8 cellular contexts compared by ENCODE assay signal in the genomic region with DNA sequence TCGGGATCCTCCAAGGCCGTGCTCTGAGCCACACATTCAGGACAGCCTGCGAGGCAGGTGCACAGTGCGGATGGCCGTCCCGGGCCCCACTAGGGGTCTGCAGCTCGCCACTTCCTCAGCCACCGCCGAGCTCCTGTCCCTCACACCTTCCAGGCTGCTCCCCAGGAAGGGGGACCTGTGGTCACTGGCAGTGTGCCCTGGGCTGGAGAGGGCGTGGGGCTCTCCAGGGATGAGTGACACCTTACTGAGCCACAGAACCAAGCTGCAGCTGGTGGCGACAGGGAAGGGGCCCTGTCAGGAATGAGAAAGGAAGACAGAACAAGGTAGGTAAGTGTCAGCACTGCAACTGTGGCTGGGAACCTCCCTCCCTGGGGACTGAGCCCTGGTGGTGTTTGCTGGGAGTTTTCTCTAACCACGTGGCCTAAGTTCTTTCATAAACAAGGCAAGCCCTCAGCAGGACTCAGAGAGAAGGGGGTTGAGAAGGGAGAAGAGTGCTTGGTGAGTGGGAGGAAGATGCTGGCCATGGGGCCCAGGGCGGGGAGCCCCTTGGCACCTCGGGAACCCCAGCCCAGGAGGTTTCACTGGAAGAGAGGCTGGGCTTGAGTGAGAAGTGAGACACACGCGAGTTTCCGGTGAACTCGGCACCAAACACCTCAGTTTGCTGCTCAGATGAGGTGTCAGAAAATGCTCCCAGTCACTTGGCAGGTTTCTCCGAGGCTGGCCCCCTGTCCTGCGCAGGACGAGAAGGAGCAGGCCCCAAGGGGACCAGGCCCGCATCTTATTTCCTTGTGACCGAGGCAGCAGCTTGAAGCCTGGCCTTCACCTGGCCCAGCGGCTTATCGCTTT. TPM values are rescaled to one million over a fixed set of nuclear protein-coding genes. Genes with fewer than 3 reads are reported as not detected.
A peak's percentile ranks its signal among the peaks of the same experiment; 100 is the strongest.
DNase-seq lines count a peak whose midpoint lies in the region; ATAC-seq and TF ChIP-seq lines count a peak whose summit lies in the region.

No MANE protein-coding gene starts in this region.

- no peak overlapping the region for H3K27ac ChIP-seq in H9 (ENCODE audit: insufficient read length, low read depth, low read length)

- no peak overlapping the region for H2BK15ac ChIP-seq in H9 (ENCODE audit: low read depth, low read length)

- no peak overlapping the region for H4K5ac ChIP-seq in H9 (ENCODE audit: insufficient read length, low read depth, low read length)

- H3K4me2 ChIP-seq in H9 (ENCODE audit: insufficient read depth, insufficient read length, low read length) = no peak overlapping the region

- H4K8ac ChIP-seq in H9 (replicated peaks; ENCODE audit: insufficient read length, low read depth, low read length) = no peak overlapping the region

- H2AFZ ChIP-seq in H9 (ENCODE audit: low read length) = no peak overlapping the region

- no peak overlapping the region for H2BK20ac ChIP-seq in H9 (ENCODE audit: low read depth, low read length, poor library complexity, severe bottlenecking)

- peaks cover 4% of the 10 kb centered on the region for H3K27me3 Mint-ChIP-seq in IgD-negative memory B cell
- peaks cover 7% of the 10 kb centered on the region for H3K27me3 Mint-ChIP-seq in H9 (ENCODE audit: low read depth)

- H3K4me1 ChIP-seq in adipocyte (ENCODE audit: control insufficient read depth, insufficient read depth, low read length) (peaks cover 21% of the 10 kb centered on the region), H9 (ENCODE audit: insufficient read depth, low read length) (no peaks in the 10 kb centered on the region)

- no peak for TF ChIP-seq CTCF in H9 (conservative IDR thresholded peaks at IDR 0.05)

- no peak overlapping the region for H3K23ac ChIP-seq in H9 (ENCODE audit: insufficient read length, low read depth, low read length)

- H3T11ph ChIP-seq in H9 (ENCODE audit: low read length) = no peak overlapping the region

- peaks cover 8 to 19% (median 9%) of the 10 kb centered on the region in 3 donors for H3K4me1 Mint-ChIP-seq in IgD-negative memory B cell
- H3K4me1 Mint-ChIP-seq in H9 = peaks cover 16 to 26% of the 10 kb centered on the region in 2 experiments

- H3K56ac ChIP-seq in H9 (ENCODE audit: insufficient read length, low read depth, low read length) = no peak overlapping the region

- no peak overlapping the region for H2BK5ac ChIP-seq in H9 (ENCODE audit: insufficient read length, low read length)

- no peaks in the 10 kb centered on the region for H4K20me1 ChIP-seq in H9 (ENCODE audit: control insufficient read depth, insufficient read depth, insufficient read length)

- H4K91ac ChIP-seq in H9 (ENCODE audit: insufficient read length, low read depth, low read length) = no peak overlapping the region

- no peaks in the 10 kb centered on the region for H3K36me3 Mint-ChIP-seq in IgD-negative memory B cell
- no peaks in the 10 kb centered on the region for H3K36me3 Mint-ChIP-seq in H9 (ENCODE audit: insufficient read depth in 1 of 3, low read depth in 3 of 3)

- no peaks in the 10 kb centered on the region for H3K36me3 ChIP-seq in adipocyte (ENCODE audit: control insufficient read depth, insufficient read depth, low read length, severe bottlenecking)

- no peaks in the 10 kb centered on the region for H3K23me2 ChIP-seq in H9 (ENCODE audit: insufficient read length, low read depth, low read length, poor library complexity, severe bottlenecking)

- H3K4me3 Mint-ChIP-seq in IgD-negative memory B cell = peak overlapping the region in 3 of 4 donors; percentile 6 to 86 (median 83)
- no peak overlapping the region for H3K4me3 Mint-ChIP-seq in H9

- no peaks in the 10 kb centered on the region for H3K79me1 ChIP-seq in H9 (ENCODE audit: insufficient read depth, low read depth, low read length, poor library complexity, severe bottlenecking)

- H3K9me3 ChIP-seq in adipocyte (ENCODE audit: control insufficient read depth, low read length) = no peaks in the 10 kb centered on the region
- no peaks in the 10 kb centered on the region for H3K9me3 ChIP-seq in H9 (ENCODE audit: control insufficient read depth, low read depth, low read length)

- H3K4me3 ChIP-seq in adipocyte (ENCODE audit: low read length) = no peak overlapping the region

- no peak overlapping the region for H3K4ac ChIP-seq in H9 (ENCODE audit: low read depth, low read length)

- no peak overlapping the region for H2BK120ac ChIP-seq in H9 (ENCODE audit: low read depth, low read length, poor library complexity, severe bottlenecking)

- peaks cover 9% of the 10 kb centered on the region for H3K27me3 ChIP-seq in adipocyte (replicated peaks; ENCODE audit: control insufficient read depth, insufficient read depth, low read length)
- H3K27me3 ChIP-seq in H9 (ENCODE audit: insufficient read depth, low read length) = no peaks in the 10 kb centered on the region; the same call in 1 of the 2 replicates

- no peak overlapping the region for H3K9ac ChIP-seq in adipocyte (ENCODE audit: low read length)
- no peak overlapping the region for H3K9ac ChIP-seq in H9 (ENCODE audit: extremely low read depth, insufficient read length, low read length)

- H3K18ac ChIP-seq in H9 (ENCODE audit: insufficient read length, low read depth, low read length) = no peak overlapping the region

- no peak overlapping the region for H2BK12ac ChIP-seq in H9 (ENCODE audit: insufficient read length, low read depth, low read length)

- peak overlapping the region in 2 of 3 donors; percentile 52 to 75 for H3K27ac Mint-ChIP-seq in IgD-negative memory B cell
- H3K27ac Mint-ChIP-seq in H9 = no peak overlapping the region

- no peak overlapping the region; the same call in 1 of the 2 replicates for H3K14ac ChIP-seq in H9 (ENCODE audit: insufficient read depth, low read length)

- no peaks in the 10 kb centered on the region for H3K79me2 ChIP-seq in H9 (ENCODE audit: insufficient read depth, low read length)

- no CpG with 5 or more reads among the region's 25 CpGs for WGBS in H9 (ENCODE audit: extremely low coverage, insufficient read length, low lambda C conversion rate)

- no peak overlapping the region for H2AK5ac ChIP-seq in H9 (ENCODE audit: insufficient read length, low read length)

- H3K9me3 Mint-ChIP-seq in IgD-negative memory B cell (no peaks in the 10 kb centered on the region), H9 (no peaks in the 10 kb centered on the region; a peak in 1 of 5 replicates)

- DNase-seq in adipocyte (ENCODE audit: low read depth) (peak; percentile 32), H9 (no peak), iPS-NIHi7 (ENCODE audit: extremely low spot score) (no peak), glomerular visceral epithelial cell (ENCODE audit: extremely low spot score) (no peak), NCI-H2196 (lab: John Stamatoyannopoulos, UW; ENCODE audit: unreplicated experiment) (no peak)

- ATAC-seq in GM18519 (IDR thresholded peaks at IDR 0.05; ENCODE audit: low FRiP score, unreplicated experiment) = peak; percentile 53
- ATAC-seq in GM21723 (IDR thresholded peaks at IDR 0.05; ENCODE audit: unreplicated experiment) = peak; percentile 64

RNA-seq across cellular contexts. Expression of a gene that starts 5.2 kb away (rescaled TPM):
- not detected for polyA plus RNA-seq in IgD-negative memory B cell
- total RNA-seq in H9 (2021) = not detected in 2 replicates

RNA-seq across cellular contexts. Expression of a gene that starts 10.6 kb away (rescaled TPM):
- polyA plus RNA-seq in IgD-negative memory B cell = not detected
- not detected in 2 replicates for total RNA-seq in H9 (2021)

Comparison
In these comparisons a context has a peak if more than half of its experiments do, and no peak if none do; other contexts are left out.
1. H3K27ac Mint-ChIP-seq: peak in IgD-negative memory B cell (2 of 3); none in H9 (0 of 3).
2. H3K4me3 Mint-ChIP-seq: peak in IgD-negative memory B cell (3 of 4); none in H9 (0 of 2).